ENCODE assay signal across 25 cellular contexts in genomic region chrX:67574696-67575095, GRCh38. TPM values are rescaled to one million over a fixed set of nuclear protein-coding genes. Genes with fewer than 3 reads are reported as not detected.
"Had no signal": no experiment of that assay in that cellular context is flagged by ENCODE, and none has a peak within 500 bp of the region (broad histone marks: within the 10 kb centered on the region; RNA-seq: fewer than 3 reads in every experiment).

No MANE protein-coding gene starts in this region.

- H3K27me3 ChIP-seq: gastrocnemius medialis had no signal

- H3K4me1 ChIP-seq: adrenal gland, tibial nerve had no signal

- H3K27ac ChIP-seq: adrenal gland, gastrocnemius medialis, tibial nerve had no signal

- H3K9me3 ChIP-seq: adrenal gland, gastrocnemius medialis, mucosa of descending colon, tibial nerve had no signal

- H3K4me3 ChIP-seq: adrenal gland, gastrocnemius medialis, mucosa of descending colon, tibial nerve had no signal

- ATAC-seq: esophagus mucosa, gastrocnemius medialis, left ventricle myocardium superior, mucosa of descending colon, right cardiac atrium had no signal

- DNase-seq: activated CD4-positive, alpha-beta memory T cell treated with anti-CD3 and anti-CD28 coated beads for 36 hours; activated CD4-positive, alpha-beta T cell treated with anti-CD3 and anti-CD28 coated beads, Interleukin-2, amount 10 ng/mL, durations not matched to agents 24 days and 14 days; activated CD4-positive, CD25-positive, alpha-beta regulatory T cell treated with anti-CD3 and anti-CD28 coated beads, Interleukin-2, amount 50 U/mL, for 72 hours; activated CD8-positive, alpha-beta memory T cell treated with anti-CD3 and anti-CD28 coated beads, Interleukin-2, amount 50 U/mL, for 4 hours; activated effector memory CD4-positive, alpha-beta T cell treated with anti-CD3 and anti-CD28 coated beads, Interleukin-2, amount 50 U/mL, for 16 hours; activated naive CD4-positive, alpha-beta T cell treated with anti-CD3 and anti-CD28 coated beads for 36 hours; activated naive CD8-positive, alpha-beta T cell treated with anti-CD3 and anti-CD28 coated beads for 36 hours; activated T-cell treated with anti-CD3 and anti-CD28 coated beads, Interleukin-2, amount 50 U/mL, for 1 hour; adrenal gland; aorta; caudate nucleus; cortex of kidney; gastrocnemius medialis; glutamatergic neuron; islet precursor cell; left ventricle myocardium superior; mucosa of descending colon; posterior cingulate gyrus; right cardiac atrium; stimulated activated naive CD4-positive, alpha-beta T cell had no signal

- FAIRE-seq: endothelial cell of umbilical vein had no signal

RNA-seq across cellular contexts. Expression of gene AR, which starts 30.9 kb away (rescaled TPM):
- total RNA-seq: activated CD4-positive, alpha-beta T cell treated with anti-CD3 and anti-CD28 coated beads, Interleukin-2, amount 10 ng/mL, durations not matched to agents 24 days and 14 days; activated CD8-positive, alpha-beta memory T cell treated with anti-CD3 and anti-CD28 coated beads for 36 hours; activated naive CD4-positive, alpha-beta T cell treated with anti-CD3 and anti-CD28 coated beads for 36 hours; activated naive CD8-positive, alpha-beta T cell treated with anti-CD3 and anti-CD28 coated beads for 36 hours; activated T-helper 1 cell treated with anti-CD3 and anti-CD28 coated beads, Interleukin-12 subunit alpha, Interleukin-12 subunit beta, Interleukin-2, Interleukin-4 antibody, amounts not matched to agents 30 ng/mL and 10 ng/mL and 1 ng/mL, durations not matched to agents 14 hours and 24 hours and 36 hours had no signal
